In genomic region chr3:161049683-161050248, GRCh38 we compare ENCODE assay signal across 15 cellular contexts.
"Had no signal": no experiment of that assay in that cellular context is flagged by ENCODE, and none has a peak within 500 bp of the region (broad histone marks: within the 10 kb centered on the region; RNA-seq: fewer than 3 reads in every experiment).

No MANE protein-coding gene starts in this region.

- FAIRE-seq: islet of Langerhans had no signal

- H3K27ac ChIP-seq: coronary artery, heart right ventricle, left lung, ovary had no signal

- H3K4me3 Mint-ChIP-seq: activated T-cell treated with anti-CD3 and anti-CD28 coated beads, Interleukin-2, amount 50 U/mL, for 72 hours; neural crest cell; type B pancreatic cell had no signal

- H3K4me1 ChIP-seq: left lung had no signal

- ATAC-seq: activated T-cell treated with anti-CD3 and anti-CD28 coated beads, Interleukin-2, amount 50 U/mL, for 72 hours; left lung had no signal

- H3K9me3 Mint-ChIP-seq: type B pancreatic cell had no signal

- H3K27me3 Mint-ChIP-seq: type B pancreatic cell had no signal

- H3K9me3 ChIP-seq: left lung, ovary had no signal

- H3K4me1 Mint-ChIP-seq: neural crest cell had no signal

- H3K27me3 ChIP-seq: heart right ventricle, left lung, ovary had no signal

- DNase-seq: activated CD4-positive, alpha-beta T cell treated with anti-CD3 and anti-CD28 coated beads, Interleukin-2, amount 50 U/mL, for 48 hours; activated CD4-positive, CD25-positive, alpha-beta regulatory T cell treated with anti-CD3 and anti-CD28 coated beads, Interleukin-2, amount 50 U/mL, for 72 hours; activated T-cell treated with anti-CD3 and anti-CD28 coated beads, Interleukin-2, amount 50 U/mL, for 72 hours; caudate nucleus; effector CD8-positive, alpha-beta T cell; heart right ventricle; left lung; mesenchymal stem cell; ovary; stimulated activated CD4-positive, alpha-beta T cell treated with anti-CD3 and anti-CD28 coated beads, Interleukin-4, amount 100 ng/mL, for 4 hours; SW 1271 had no signal

- H3K4me3 ChIP-seq: coronary artery, heart right ventricle, left lung, ovary had no signal

- H3K36me3 ChIP-seq: heart right ventricle, left lung, ovary had no signal

- H3K27ac Mint-ChIP-seq: activated T-cell treated with anti-CD3 and anti-CD28 coated beads, Interleukin-2, amount 50 U/mL, for 72 hours; type B pancreatic cell had no signal
